In the genomic region with DNA sequence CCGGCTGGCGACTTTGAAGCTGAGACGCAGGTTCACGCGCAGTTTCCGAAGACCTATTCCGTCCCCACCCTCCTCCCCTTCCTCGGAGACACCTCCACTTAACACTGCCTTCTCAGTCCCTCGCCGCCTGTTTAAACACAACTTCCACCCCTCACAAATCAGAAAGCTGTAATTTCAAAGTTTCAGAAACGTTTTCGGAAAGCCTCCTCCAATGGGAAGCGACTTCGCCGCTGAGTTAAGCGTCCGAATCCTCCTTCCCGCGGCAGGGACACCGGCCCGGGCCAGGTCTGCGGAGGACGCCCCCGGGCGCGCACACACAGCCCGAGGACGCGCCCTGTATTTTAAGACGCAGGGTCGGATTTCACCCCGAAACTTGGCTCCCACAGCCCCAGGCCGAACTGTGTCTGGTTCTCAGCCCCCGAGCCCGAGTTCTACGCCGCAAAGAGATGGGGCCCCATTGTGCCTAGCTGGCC, we compare ENCODE assay signal across 8 cellular contexts. TPM values are rescaled to one million over a fixed set of nuclear protein-coding genes. Genes with fewer than 3 reads are reported as not detected.
DNase-seq lines count a peak whose midpoint lies in the region; ATAC-seq and TF ChIP-seq lines count a peak whose summit lies in the region.

No MANE protein-coding gene starts in this region.

- DNase-seq in CD14-positive monocyte (ENCODE audit: low spot score) (no peak), type B pancreatic cell (ENCODE audit: extremely low spot score, unreplicated experiment) (peak; percentile 71)

- H3K27me3 Mint-ChIP-seq in CD14-positive monocyte (ENCODE audit: low read depth in 3 of 3) (peaks cover 61 to 65% (median 61%) of the 10 kb centered on the region in 3 donors), nephron (ENCODE audit: low read depth) (peaks cover 27% of the 10 kb centered on the region), type B pancreatic cell (peaks cover 22% of the 10 kb centered on the region)

- H3K4me3 Mint-ChIP-seq in CD14-positive monocyte (peak overlapping the region; percentile 81 to 91), nephron (peak overlapping the region; percentile 87 to 95 (median 91)), type B pancreatic cell (peak overlapping the region; percentile 93)

- peak; percentile 40 for ATAC-seq in GM21786 (IDR thresholded peaks at IDR 0.05; ENCODE audit: unreplicated experiment)
- ATAC-seq in esophagus mucosa, result peak; percentile 26
- ATAC-seq in HG03039 (IDR thresholded peaks at IDR 0.05; ENCODE audit: unreplicated experiment), result no peak
- no peak for ATAC-seq in HG02588 (IDR thresholded peaks at IDR 0.05; ENCODE audit: unreplicated experiment)

- H3K4me1 Mint-ChIP-seq in CD14-positive monocyte (peaks cover 28% of the 10 kb centered on the region), nephron (peaks cover 39% of the 10 kb centered on the region), type B pancreatic cell (ENCODE audit: unreplicated experiment) (peaks cover 29% of the 10 kb centered on the region)

- H3K36me3 Mint-ChIP-seq in CD14-positive monocyte (peaks cover 6% of the 10 kb centered on the region in 2 donors), nephron (ENCODE audit: low read depth) (peaks cover 3% of the 10 kb centered on the region), type B pancreatic cell (no peaks in the 10 kb centered on the region)

- H3K27ac Mint-ChIP-seq in CD14-positive monocyte, result no peak overlapping the region
- peak overlapping the region; percentile 92 to 96 (median 94) for H3K27ac Mint-ChIP-seq in nephron
- peak overlapping the region; percentile 89 for H3K27ac Mint-ChIP-seq in type B pancreatic cell

- TF ChIP-seq CTCF in CD14-positive monocyte (IDR thresholded peaks at IDR 0.05) (no peak), VCaP (conservative IDR thresholded peaks at IDR 0.05) (no peak), nephron (IDR thresholded peaks at IDR 0.05; ENCODE audit: unreplicated experiment in 3 of 3) (no peak), type B pancreatic cell (conservative IDR thresholded peaks at IDR 0.05) (no peak)

- peak overlapping the region; percentile 48; the same call in 1 of the 2 replicates for H3K27ac ChIP-seq in VCaP

- intact Hi-C loops in CD14-positive monocyte (cut with micrococcal nuclease), result no loop called here

- H3K9me3 Mint-ChIP-seq in CD14-positive monocyte (peaks cover 7 to 28% (median 19%) of the 10 kb centered on the region in 7 donors), nephron (peaks cover 3% of the 10 kb centered on the region), type B pancreatic cell (no peaks in the 10 kb centered on the region)

RNA-seq across cellular contexts. Expression of a gene that starts 0.6 kb away (rescaled TPM):
- polyA plus RNA-seq in CD14-positive monocyte, result not detected
- total RNA-seq in esophagus mucosa, result 0.44 TPM
- total RNA-seq in type B pancreatic cell (ENCODE audit: low replicate concordance), result 30.7 and 85.2 TPM in 2 replicates

Comparison
In these comparisons a context has a peak if more than half of its experiments do, and no peak if none do; other contexts are left out.
1. H3K27ac Mint-ChIP-seq: peak in nephron (3 of 3) and type B pancreatic cell (single experiment); none in CD14-positive monocyte (0 of 7).
2. ATAC-seq: peak in GM21786 (single experiment) and esophagus mucosa (single experiment); none in HG03039 (single experiment) and HG02588 (single experiment).
3. RNA of a gene that starts 0.6 kb away (total RNA-seq): 30.7 to 85.2 TPM in type B pancreatic cell; 0.44 TPM in esophagus mucosa (single experiment); every median in the first group is over 10 times any median in the second.
4. Peak in every context shown above with its lines, with median percentiles within 50 percentile points of each other: H3K4me3 Mint-ChIP-seq.